ENCODE assay signal across 25 cellular contexts in genomic region chr13:44822291-44822690, GRCh38.
"Had no signal": no experiment of that assay in that cellular context is flagged by ENCODE, and none has a peak within 500 bp of the region (broad histone marks: within the 10 kb centered on the region; RNA-seq: fewer than 3 reads in every experiment).

No MANE protein-coding gene starts in this region.

- H3K27me3 Mint-ChIP-seq: activated B cell treated with CpG ODN at 0.5 μM for 24 hours; activated CD4-positive, alpha-beta T cell treated with anti-CD3 and anti-CD28 coated beads, Interleukin-2, amount 10 ng/mL, durations not matched to agents 7 days and 5 days had no signal

- H3K36me3 Mint-ChIP-seq: activated CD4-positive, alpha-beta memory T cell treated with anti-CD3 and anti-CD28 coated beads for 36 hours had no signal

- H3K27me3 ChIP-seq: Peyer's patch, SJCRH30 had no signal

- H3K27ac ChIP-seq: Peyer's patch, RWPE1, SJCRH30 had no signal

- DNase-seq: activated B cell treated with CpG ODN at 0.5 μM for 24 hours; activated CD4-positive, alpha-beta memory T cell treated with anti-CD3 and anti-CD28 coated beads for 36 hours; activated CD4-positive, alpha-beta T cell treated with anti-CD3 and anti-CD28 coated beads, Interleukin-2, amount 10 ng/mL, durations not matched to agents 7 days and 5 days; activated CD8-positive, alpha-beta memory T cell treated with anti-CD3 and anti-CD28 coated beads for 24 hours; activated effector memory CD4-positive, alpha-beta T cell treated with anti-CD3 and anti-CD28 coated beads, Interleukin-2, amount 50 U/mL, for 16 hours; activated naive CD4-positive, alpha-beta T cell treated with Interleukin-2 at 50 U/mL for 16 hours; activated T-cell treated with anti-CD3 and anti-CD28 coated beads, Interleukin-2, amount 50 U/mL, for 4 hours; amygdala; central memory CD4-positive, alpha-beta T cell; Karpas-422; NCI-H1105 treated with DMSO at 0.1 percent for 48 hours; NCI-H146; NCI-H187 treated with DMSO at 0.1 percent for 48 hours; NCI-H2081 treated with DMSO at 0.1 percent for 48 hours; NCI-H446; NCI-H524; Peyer's patch; Right ventricle myocardium superior; SJCRH30; SW 1271 had no signal

- H3K9me3 ChIP-seq: Peyer's patch, SJCRH30 had no signal

- H3K27ac Mint-ChIP-seq: activated B cell treated with CpG ODN at 0.5 μM for 24 hours; activated CD4-positive, alpha-beta memory T cell treated with anti-CD3 and anti-CD28 coated beads for 36 hours; activated CD4-positive, alpha-beta T cell treated with anti-CD3 and anti-CD28 coated beads, Interleukin-2, amount 10 ng/mL, durations not matched to agents 7 days and 5 days; activated naive CD4-positive, alpha-beta T cell treated with anti-CD3 and anti-CD28 coated beads, Interleukin-2, amount 50 U/mL, for 72 hours; T-helper 2 cell treated with Interferon-gamma antibody and Interleukin-4, amounts not matched to agents 5 μg/mL and 100 μg/mL, for 36 hours had no signal

- H3K9me3 Mint-ChIP-seq: activated B cell treated with CpG ODN at 0.5 μM for 24 hours; activated CD4-positive, alpha-beta memory T cell treated with anti-CD3 and anti-CD28 coated beads for 36 hours; activated CD4-positive, alpha-beta T cell treated with anti-CD3 and anti-CD28 coated beads, Interleukin-2, amount 10 ng/mL, durations not matched to agents 7 days and 5 days; activated T-cell treated with anti-CD3 and anti-CD28 coated beads, Interleukin-2, amount 50 U/mL, for 4 hours; T-helper 2 cell treated with Interferon-gamma antibody and Interleukin-4, amounts not matched to agents 5 μg/mL and 100 μg/mL, for 36 hours had no signal

- ATAC-seq: activated naive CD4-positive, alpha-beta T cell treated with anti-CD3 and anti-CD28 coated beads, Interleukin-2, amount 50 U/mL, for 72 hours; activated T-cell treated with anti-CD3 and anti-CD28 coated beads, Interleukin-2, amount 50 U/mL, for 4 hours; SK-N-SH treated with all-trans-retinoic acid at 6 μM for 48 hours had no signal

- H3K4me1 ChIP-seq: Peyer's patch had no signal

- H3K4me1 Mint-ChIP-seq: activated B cell treated with CpG ODN at 0.5 μM for 24 hours had no signal

- H3K4me3 Mint-ChIP-seq: activated B cell treated with CpG ODN at 0.5 μM for 24 hours; activated CD4-positive, alpha-beta memory T cell treated with anti-CD3 and anti-CD28 coated beads for 36 hours; activated CD4-positive, alpha-beta T cell treated with anti-CD3 and anti-CD28 coated beads, Interleukin-2, amount 10 ng/mL, durations not matched to agents 7 days and 5 days; activated T-cell treated with anti-CD3 and anti-CD28 coated beads, Interleukin-2, amount 50 U/mL, for 4 hours; T-helper 2 cell treated with Interferon-gamma antibody and Interleukin-4, amounts not matched to agents 5 μg/mL and 100 μg/mL, for 36 hours had no signal

- H3K36me3 ChIP-seq: Peyer's patch, SJCRH30 had no signal

- H3K4me3 ChIP-seq: K562, Peyer's patch, SJCRH30 had no signal
